10 cellular contexts compared by ENCODE assay signal in the genomic region with DNA sequence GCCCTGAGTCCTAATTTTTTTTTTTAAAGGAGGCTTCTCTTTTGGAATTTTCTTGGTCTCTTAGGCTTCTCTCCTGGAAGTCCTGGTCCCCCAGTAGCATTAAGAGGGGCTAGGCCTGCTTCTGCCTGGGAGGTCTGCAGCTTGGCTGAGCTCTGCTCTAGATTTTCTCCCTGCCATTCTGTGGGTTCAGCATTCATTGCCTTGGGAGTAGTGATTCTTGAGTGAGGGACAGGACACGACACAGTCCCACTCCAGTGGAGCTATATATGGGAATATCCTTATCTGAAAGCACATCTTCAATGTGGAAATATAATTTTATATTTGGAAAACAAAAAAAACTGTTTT. TPM values are rescaled to one million over a fixed set of nuclear protein-coding genes. Genes with fewer than 3 reads are reported as not detected.
DNase-seq lines count a peak whose midpoint lies in the region; ATAC-seq and TF ChIP-seq lines count a peak whose summit lies in the region.
"Had no signal": no experiment of that assay in that cellular context is flagged by ENCODE, and none has a peak within 500 bp of the region (broad histone marks: within the 10 kb centered on the region; RNA-seq: fewer than 3 reads in every experiment).

No MANE protein-coding gene starts in this region.

- H3K27ac ChIP-seq in C4-2B: no peak overlapping the region
- H3K27ac ChIP-seq in RWPE2 (ENCODE audit: poor library complexity, severe bottlenecking): no peak overlapping the region
- H3K27ac ChIP-seq: SJSA1 had no signal

- H3K4me3 ChIP-seq in RWPE2 (ENCODE audit: severe bottlenecking): no peak overlapping the region
- peak overlapping the region; percentile 42 for H3K4me3 ChIP-seq in mononuclear cell (ENCODE audit: low read length)
- H3K4me3 ChIP-seq: SJSA1 had no signal

- TF ChIP-seq CTCF in C4-2B (conservative IDR thresholded peaks at IDR 0.05) (peak; percentile 63), RWPE2 (IDR thresholded peaks at IDR 0.05; ENCODE audit: poor library complexity, severe bottlenecking) (peak; percentile 45)

- ATAC-seq in GM19467 (IDR thresholded peaks at IDR 0.05; ENCODE audit: unreplicated experiment) (peak; percentile 9), RWPE2 (ENCODE audit: low read depth) (no peak)

- H3K27me3 ChIP-seq in RWPE2 (ENCODE audit: insufficient read depth, poor library complexity, severe bottlenecking) (no peaks in the 10 kb centered on the region), mononuclear cell (ENCODE audit: insufficient read depth, low read length) (no peaks in the 10 kb centered on the region)
- H3K27me3 ChIP-seq: SJSA1 had no signal

- no peaks in the 10 kb centered on the region for H3K4me1 ChIP-seq in RWPE2 (ENCODE audit: insufficient read depth, poor library complexity, severe bottlenecking)
- peaks cover 9% of the 10 kb centered on the region for H3K4me1 ChIP-seq in mononuclear cell (ENCODE audit: insufficient read depth, low read length)

- DNase-seq in RWPE2 (ENCODE audit: low spot score) (no peak), activated gamma-delta T cell treated with Interleukin-2 at 50 U/mL for 16 hours (no peak), NCI-H526 treated with DMSO at 0.1 percent for 48 hours (lab: John Stamatoyannopoulos, UW) (no peak), DMS79 treated with DMSO at 0.1 percent for 48 hours (lab: John Stamatoyannopoulos, UW) (no peak), DMS53 (lab: John Stamatoyannopoulos, UW) (no peak)
- DNase-seq: GOT3 had no signal

- H3K36me3 ChIP-seq in RWPE2 (ENCODE audit: low read depth): no peaks in the 10 kb centered on the region
- H3K36me3 ChIP-seq: SJSA1 had no signal

- H3K9me3 ChIP-seq in RWPE2 (ENCODE audit: severe bottlenecking) (no peaks in the 10 kb centered on the region), mononuclear cell (ENCODE audit: low read depth, low read length) (no peaks in the 10 kb centered on the region)
- H3K9me3 ChIP-seq: SJSA1 had no signal

RNA-seq across cellular contexts. Expression of a gene that starts 3.7 kb away (rescaled TPM):
- 0.10 TPM for total RNA-seq in mononuclear cell
- total RNA-seq: SJSA1 had no signal

RNA-seq across cellular contexts. Expression of a gene that starts 23.7 kb away (rescaled TPM):
- total RNA-seq in mononuclear cell: 4.2 TPM
